17 cellular contexts compared by ENCODE assay signal in genomic region chr22:31747441-31747840, GRCh38. TPM values are rescaled to one million over a fixed set of nuclear protein-coding genes. Genes with fewer than 3 reads are reported as not detected.
DNase-seq lines count a peak whose midpoint lies in the region; ATAC-seq and TF ChIP-seq lines count a peak whose summit lies in the region.
"Had no signal": no experiment of that assay in that cellular context is flagged by ENCODE, and none has a peak within 500 bp of the region (broad histone marks: within the 10 kb centered on the region; RNA-seq: fewer than 3 reads in every experiment).

No MANE protein-coding gene starts in this region.

- WGBS in hepatocyte (ENCODE audit: low lambda C conversion rate, missing lambda C conversion rate), result 39% methylated on average over 4 of the region's 4 CpGs

- no peak for ATAC-seq in activated T-cell treated with anti-CD3 and anti-CD28 coated beads, Interleukin-2, amount 50 U/mL, for 72 hours (replicated peaks in 1 of 2)
- ATAC-seq in stimulated activated naive B cell treated with anti-CD40 and anti-IgM and Interleukin-4, amounts not matched to agents 10 μg/mL and 1 μg/mL and 100 μg/mL, for 72 hours (replicated peaks), result no peak
- ATAC-seq in HG03460 (IDR thresholded peaks at IDR 0.05; ENCODE audit: unreplicated experiment), result no peak
- ATAC-seq: left lung had no signal

- no peaks in the 10 kb centered on the region for H3K27me3 Mint-ChIP-seq in activated T-cell treated with anti-CD3 and anti-CD28 coated beads, Interleukin-2, amount 50 U/mL, for 72 hours (ENCODE audit: low read depth)
- H3K27me3 Mint-ChIP-seq in stimulated activated naive B cell treated with anti-CD40 and anti-IgM and Interleukin-4, amounts not matched to agents 10 μg/mL and 1 μg/mL and 100 μg/mL, for 72 hours, result no peaks in the 10 kb centered on the region

- H3K9me3 Mint-ChIP-seq in activated T-cell treated with anti-CD3 and anti-CD28 coated beads, Interleukin-2, amount 50 U/mL, for 72 hours, result no peaks in the 10 kb centered on the region
- H3K9me3 Mint-ChIP-seq in stimulated activated naive B cell treated with anti-CD40 and anti-IgM and Interleukin-4, amounts not matched to agents 10 μg/mL and 1 μg/mL and 100 μg/mL, for 72 hours, result no peaks in the 10 kb centered on the region

- H3K79me2 ChIP-seq in hepatocyte, result peaks cover 70% of the 10 kb centered on the region

- peaks cover 24% of the 10 kb centered on the region for H4K20me1 ChIP-seq in hepatocyte (ENCODE audit: insufficient read depth, poor library complexity, severe bottlenecking)

- peak overlapping the region; percentile 84 for H3K27ac Mint-ChIP-seq in activated T-cell treated with anti-CD3 and anti-CD28 coated beads, Interleukin-2, amount 50 U/mL, for 72 hours
- H3K27ac Mint-ChIP-seq in stimulated activated naive B cell treated with anti-CD40 and anti-IgM and Interleukin-4, amounts not matched to agents 10 μg/mL and 1 μg/mL and 100 μg/mL, for 72 hours, result no peak overlapping the region

- H3K4me1 ChIP-seq in hepatocyte (ENCODE audit: insufficient read depth), result peaks cover 15% of the 10 kb centered on the region

- no peak for DNase-seq in activated T-cell treated with anti-CD3 and anti-CD28 coated beads, Interleukin-2, amount 50 U/mL, for 72 hours
- no peak for DNase-seq in activated T-cell treated with anti-CD3 and anti-CD28 coated beads, Interleukin-2, amount 50 U/mL, for 48 hours
- no peak for DNase-seq in SK-N-MC (ENCODE audit: low read depth, low spot score)
- no peak for DNase-seq in hepatocyte (ENCODE audit: low spot score)
- no peak for DNase-seq in stimulated activated naive B cell treated with anti-CD40 and anti-IgM and Interleukin-4, amounts not matched to agents 10 μg/mL and 1 μg/mL and 100 μg/mL, for 72 hours
- DNase-seq in NCI-H510A treated with DMSO at 0.1 percent for 48 hours (lab: John Stamatoyannopoulos, UW), result no peak
- no peak for DNase-seq in NCI-H526 (lab: John Stamatoyannopoulos, UW)
- DNase-seq: activated effector memory CD4-positive, alpha-beta T cell treated with anti-CD3 and anti-CD28 coated beads, Interleukin-2, amount 50 U/mL, for 16 hours; cerebellar nuclear complex; Karpas-422; left lung; NCI-H2081 treated with DMSO at 0.1 percent for 48 hours; NK-92 treated with Interleukin-12 subunit alpha and Interleukin-12 subunit beta, amount 100 ng/mL, for 24 hours; SJCRH30; stimulated activated CD4-positive, alpha-beta T cell treated with anti-CD3 and anti-CD28 coated beads, Interleukin-15, amount 100 ng/mL, for 24 hours had no signal

- peaks cover 46% of the 10 kb centered on the region for H3K4me1 Mint-ChIP-seq in activated T-cell treated with anti-CD3 and anti-CD28 coated beads, Interleukin-2, amount 50 U/mL, for 72 hours (ENCODE audit: low read depth)
- peaks cover 19 to 47% of the 10 kb centered on the region in 2 donors for H3K4me1 Mint-ChIP-seq in stimulated activated naive B cell treated with anti-CD40 and anti-IgM and Interleukin-4, amounts not matched to agents 10 μg/mL and 1 μg/mL and 100 μg/mL, for 72 hours

- peak overlapping the region; percentile 92 for H3K9ac ChIP-seq in SK-N-MC (ENCODE audit: insufficient read length)

- peaks cover 22% of the 10 kb centered on the region for H3K36me3 ChIP-seq in SK-N-MC (ENCODE audit: insufficient read depth, low read length)
- no peaks in the 10 kb centered on the region for H3K36me3 ChIP-seq in hepatocyte (replicated peaks; ENCODE audit: insufficient read depth, low read depth)

- peak overlapping the region; percentile 88 to 95 for H3K4me3 Mint-ChIP-seq in activated T-cell treated with anti-CD3 and anti-CD28 coated beads, Interleukin-2, amount 50 U/mL, for 72 hours
- H3K4me3 Mint-ChIP-seq in stimulated activated naive B cell treated with anti-CD40 and anti-IgM and Interleukin-4, amounts not matched to agents 10 μg/mL and 1 μg/mL and 100 μg/mL, for 72 hours, result peak overlapping the region; percentile 30 to 60

- no peaks in the 10 kb centered on the region for H3K9me2 ChIP-seq in hepatocyte (replicated peaks; ENCODE audit: insufficient read depth)

- no peaks in the 10 kb centered on the region for H3K9me3 ChIP-seq in SK-N-MC (ENCODE audit: low read depth, low read length)
- no peaks in the 10 kb centered on the region for H3K9me3 ChIP-seq in hepatocyte (ENCODE audit: low read depth)
- H3K9me3 ChIP-seq: left lung, SJCRH30 had no signal

- H3K36me3 Mint-ChIP-seq in activated T-cell treated with anti-CD3 and anti-CD28 coated beads, Interleukin-2, amount 50 U/mL, for 72 hours (ENCODE audit: insufficient read depth in 2 of 2), result peaks cover 0 to 11% of the 10 kb centered on the region in 2 donors
- H3K36me3 Mint-ChIP-seq in stimulated activated naive B cell treated with anti-CD40 and anti-IgM and Interleukin-4, amounts not matched to agents 10 μg/mL and 1 μg/mL and 100 μg/mL, for 72 hours, result peaks cover 21 to 22% of the 10 kb centered on the region in 2 donors

- no peaks in the 10 kb centered on the region for H3K27me3 ChIP-seq in hepatocyte
- H3K27me3 ChIP-seq: left lung, SJCRH30 had no signal

- peak overlapping the region; percentile 79 for H3K4me2 ChIP-seq in hepatocyte

- no peak overlapping the region for H3K27ac ChIP-seq in SK-N-MC
- no peak overlapping the region for H3K27ac ChIP-seq in hepatocyte
- H3K27ac ChIP-seq: epithelial cell of prostate, left lung, SJCRH30 had no signal

- no peak for TF ChIP-seq CTCF in hepatocyte (IDR thresholded peaks at IDR 0.05; ENCODE audit: poor library complexity)

- H3K4me3 ChIP-seq in SK-N-MC, result peak overlapping the region; percentile 88; the same call in 1 of the 2 replicates
- no peak overlapping the region for H3K4me3 ChIP-seq in hepatocyte
- H3K4me3 ChIP-seq: SJCRH30 had no signal

- no peak overlapping the region for H2AFZ ChIP-seq in hepatocyte

RNA-seq across cellular contexts. Expression of gene PRR14L, which starts 2.5 kb away (rescaled TPM):
- 10 to 100 TPM; 45.5 to 46.8 TPM for total RNA-seq in activated T-cell treated with anti-CD3 and anti-CD28 coated beads, Interleukin-2, amount 50 U/mL, for 72 hours
- total RNA-seq in hepatocyte, result 22.9 and 30.4 TPM in 2 replicates
- 12.6 and 13.2 TPM in 2 replicates for polyA plus RNA-seq in hepatocyte

RNA-seq across cellular contexts. Expression of gene DEPDC5, which starts 6.4 kb away (rescaled TPM):
- total RNA-seq in activated T-cell treated with anti-CD3 and anti-CD28 coated beads, Interleukin-2, amount 50 U/mL, for 72 hours, result 10 to 100 TPM; 34.1 to 38.1 TPM
- 14.5 and 15.9 TPM in 2 replicates for total RNA-seq in hepatocyte
- 12.9 and 14.7 TPM in 2 replicates for polyA plus RNA-seq in hepatocyte
